31 cellular contexts compared by ENCODE assay signal in genomic region chr10:133125901-133126300, GRCh38. TPM values are rescaled to one million over a fixed set of nuclear protein-coding genes. Genes with fewer than 3 reads are reported as not detected.
"Had no signal": no experiment of that assay in that cellular context is flagged by ENCODE, and none has a peak within 500 bp of the region (broad histone marks: within the 10 kb centered on the region; RNA-seq: fewer than 3 reads in every experiment).

No MANE protein-coding gene starts in this region.

- ATAC-seq: activated T-cell treated with anti-CD3 and anti-CD28 coated beads, Interleukin-2, amount 50 U/mL, for 72 hours; left colon; mucosa of descending colon; natural killer cell treated with Interleukin-12 subunit alpha and Interleukin-12 subunit beta and Interleukin-15 and Interleukin-18, amount 100 ng/mL, for 72 hours; stimulated activated effector memory CD8-positive, alpha-beta T cell treated with anti-CD3 and anti-CD28 coated beads, Interleukin-12 subunit alpha, Interleukin-12 subunit beta, amount 100 ng/mL, for 72 hours; stimulated activated naive CD8-positive, alpha-beta T cell treated with anti-CD3 and anti-CD28 coated beads, Interleukin-15, amount 100 ng/mL, for 72 hours had no signal

- H3K36me3 ChIP-seq: breast epithelium, esophagus squamous epithelium, sigmoid colon had no signal

- H3K36me3 Mint-ChIP-seq: natural killer cell treated with Interleukin-12 subunit alpha and Interleukin-12 subunit beta and Interleukin-15 and Interleukin-18, amount 100 ng/mL, for 72 hours; stimulated activated effector memory CD8-positive, alpha-beta T cell treated with anti-CD3 and anti-CD28 coated beads, Interleukin-12 subunit alpha, Interleukin-12 subunit beta, amount 100 ng/mL, for 72 hours; type B pancreatic cell had no signal

- DNase-seq: activated CD4-positive, alpha-beta memory T cell treated with anti-CD3 and anti-CD28 coated beads, Interleukin-2, amount 10 ng/mL, durations not matched to agents 7 days and 5 days; activated CD4-positive, alpha-beta T cell treated with anti-CD3 and anti-CD28 coated beads, Interleukin-2, amount 10 ng/mL, durations not matched to agents 24 days and 14 days; activated naive CD4-positive, alpha-beta T cell; activated T-cell treated with anti-CD3 and anti-CD28 coated beads, Interleukin-2, amount 50 U/mL, for 72 hours; dermis blood vessel endothelial cell; effector CD4-positive, alpha-beta T cell; esophagus squamous epithelium; glutamatergic neuron; left colon; mesendoderm; sigmoid colon; small intestine; stimulated activated CD4-positive, alpha-beta T cell treated with anti-CD3 and anti-CD28 coated beads, Interleukin-4, amount 100 ng/mL, for 24 hours; stimulated activated naive CD8-positive, alpha-beta T cell treated with anti-CD3 and anti-CD28 coated beads, Interleukin-15, amount 100 ng/mL, for 72 hours; substantia nigra had no signal

- H3K4me3 ChIP-seq: breast epithelium, esophagus squamous epithelium, hepatocyte, lung, mucosa of descending colon, sigmoid colon, SK-N-MC had no signal

- H3K9me3 Mint-ChIP-seq: activated CD4-positive, alpha-beta memory T cell treated with anti-CD3 and anti-CD28 coated beads, Interleukin-2, amount 10 ng/mL, durations not matched to agents 7 days and 5 days; activated CD4-positive, alpha-beta T cell treated with anti-CD3 and anti-CD28 coated beads, Interleukin-2, amount 10 ng/mL, durations not matched to agents 24 days and 14 days; activated T-cell treated with anti-CD3 and anti-CD28 coated beads, Interleukin-2, amount 50 U/mL, for 72 hours; central memory CD8-positive, alpha-beta T cell; natural killer cell treated with Interleukin-12 subunit alpha and Interleukin-12 subunit beta and Interleukin-15 and Interleukin-18, amount 100 ng/mL, for 72 hours; stimulated activated effector memory CD8-positive, alpha-beta T cell treated with anti-CD3 and anti-CD28 coated beads, Interleukin-12 subunit alpha, Interleukin-12 subunit beta, amount 100 ng/mL, for 72 hours; stimulated activated naive CD8-positive, alpha-beta T cell treated with anti-CD3 and anti-CD28 coated beads, Interleukin-15, amount 100 ng/mL, for 72 hours; type B pancreatic cell had no signal

- H3K27ac ChIP-seq: breast epithelium, epithelial cell of prostate, esophagus squamous epithelium, hepatocyte, sigmoid colon, SK-N-MC had no signal

- H3K4me3 Mint-ChIP-seq: activated CD4-positive, alpha-beta memory T cell treated with anti-CD3 and anti-CD28 coated beads, Interleukin-2, amount 10 ng/mL, durations not matched to agents 7 days and 5 days; activated CD4-positive, alpha-beta T cell treated with anti-CD3 and anti-CD28 coated beads, Interleukin-2, amount 10 ng/mL, durations not matched to agents 24 days and 14 days; activated T-cell treated with anti-CD3 and anti-CD28 coated beads, Interleukin-2, amount 50 U/mL, for 72 hours; central memory CD8-positive, alpha-beta T cell; natural killer cell treated with Interleukin-12 subunit alpha and Interleukin-12 subunit beta and Interleukin-15 and Interleukin-18, amount 100 ng/mL, for 72 hours; stimulated activated effector memory CD8-positive, alpha-beta T cell treated with anti-CD3 and anti-CD28 coated beads, Interleukin-12 subunit alpha, Interleukin-12 subunit beta, amount 100 ng/mL, for 72 hours; stimulated activated naive CD8-positive, alpha-beta T cell treated with anti-CD3 and anti-CD28 coated beads, Interleukin-15, amount 100 ng/mL, for 72 hours; type B pancreatic cell had no signal

- H3K27ac Mint-ChIP-seq: activated CD4-positive, alpha-beta memory T cell treated with anti-CD3 and anti-CD28 coated beads, Interleukin-2, amount 10 ng/mL, durations not matched to agents 7 days and 5 days; activated CD4-positive, alpha-beta T cell treated with anti-CD3 and anti-CD28 coated beads, Interleukin-2, amount 10 ng/mL, durations not matched to agents 24 days and 14 days; activated T-cell treated with anti-CD3 and anti-CD28 coated beads, Interleukin-2, amount 50 U/mL, for 72 hours; natural killer cell treated with Interleukin-12 subunit alpha and Interleukin-12 subunit beta and Interleukin-15 and Interleukin-18, amount 100 ng/mL, for 72 hours; progenitor cell of endocrine pancreas; stimulated activated effector memory CD8-positive, alpha-beta T cell treated with anti-CD3 and anti-CD28 coated beads, Interleukin-12 subunit alpha, Interleukin-12 subunit beta, amount 100 ng/mL, for 72 hours; stimulated activated naive CD8-positive, alpha-beta T cell treated with anti-CD3 and anti-CD28 coated beads, Interleukin-15, amount 100 ng/mL, for 72 hours; type B pancreatic cell had no signal

- H3K9me3 ChIP-seq: breast epithelium, esophagus squamous epithelium, mucosa of descending colon, sigmoid colon had no signal

- H3K4me1 ChIP-seq: breast epithelium, esophagus squamous epithelium, sigmoid colon had no signal

RNA-seq across cellular contexts. Expression of gene KNDC1, which starts 34.1 kb away (rescaled TPM):
- total RNA-seq: dermis blood vessel endothelial cell, myocyte, osteocyte had no signal

RNA-seq across cellular contexts. Expression of gene ADGRA1, which starts 38.2 kb away (rescaled TPM):
- total RNA-seq: activated CD4-positive, alpha-beta memory T cell treated with anti-CD3 and anti-CD28 coated beads, Interleukin-2, amount 10 ng/mL, durations not matched to agents 7 days and 5 days; activated CD4-positive, alpha-beta T cell treated with anti-CD3 and anti-CD28 coated beads, Interleukin-2, amount 10 ng/mL, durations not matched to agents 24 days and 14 days; activated T-cell treated with anti-CD3 and anti-CD28 coated beads, Interleukin-2, amount 50 U/mL, for 72 hours; dermis blood vessel endothelial cell; esophagus squamous epithelium; left colon; natural killer cell treated with Interleukin-12 subunit alpha and Interleukin-12 subunit beta and Interleukin-15 and Interleukin-18, amount 100 ng/mL, for 72 hours; osteocyte; renal cortical epithelial cell; T-helper 1 cell treated with Interleukin-12 subunit alpha and Interleukin-12 subunit beta and Interleukin-4 antibody, amounts not matched to agents 30 ng/mL and 1 ng/mL, for 36 hours had no signal
- polyA plus RNA-seq: hepatocyte, keratinocyte had no signal
